In the genomic region with DNA sequence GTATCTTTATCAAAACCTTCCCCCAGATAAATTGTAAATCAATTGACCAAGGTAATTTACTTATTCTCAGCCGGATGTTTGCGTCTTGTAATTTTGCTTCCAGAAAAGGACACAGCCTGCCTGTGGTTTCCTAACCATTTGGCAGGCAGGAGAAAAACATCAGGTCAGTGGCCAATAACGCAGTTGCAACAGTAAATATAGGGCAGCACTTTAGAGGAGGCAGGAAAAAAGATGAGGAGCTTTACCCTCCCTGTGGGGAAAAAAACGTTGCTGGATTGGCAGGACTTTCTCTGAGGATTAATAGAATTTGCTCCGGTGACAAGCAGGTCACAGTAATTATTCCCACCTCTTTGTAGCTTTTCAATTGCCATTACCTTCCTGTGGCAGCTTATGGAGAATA, we compare ENCODE assay signal across 15 cellular contexts.
DNase-seq lines count a peak whose midpoint lies in the region; ATAC-seq and TF ChIP-seq lines count a peak whose summit lies in the region.
"Had no signal": no experiment of that assay in that cellular context is flagged by ENCODE, and none has a peak within 500 bp of the region (broad histone marks: within the 10 kb centered on the region; RNA-seq: fewer than 3 reads in every experiment).

No MANE protein-coding gene starts in this region.

- intact Hi-C loops in CD14-positive monocyte (cut with micrococcal nuclease) = no loop called here

- no peak overlapping the region for H3K27ac Mint-ChIP-seq in CD14-positive monocyte
- H3K27ac Mint-ChIP-seq: CD4-positive, alpha-beta T cell; GM23338 had no signal

- no peak for ATAC-seq in HG03378 (IDR thresholded peaks at IDR 0.05; ENCODE audit: unreplicated experiment)

- no peak overlapping the region for H3K4me3 ChIP-seq in fibroblast of villous mesenchyme (ENCODE audit: low read depth, low read length)
- H3K4me3 ChIP-seq: GM23338 had no signal

- H3K36me3 Mint-ChIP-seq in CD14-positive monocyte = no peaks in the 10 kb centered on the region

- TF ChIP-seq CTCF in fibroblast of villous mesenchyme (IDR thresholded peaks at IDR 0.05; ENCODE audit: insufficient read depth, low read depth, low read length) (no peak), CD14-positive monocyte (IDR thresholded peaks at IDR 0.05) (no peak)

- DNase-seq in Ammon's horn (ENCODE audit: low spot score) = peak; percentile 17
- peak; percentile 32 for DNase-seq in NCI-H446 treated with DMSO at 0.1 percent for 48 hours (lab: John Stamatoyannopoulos, UW)
- peak; percentile 2 for DNase-seq in fibroblast of villous mesenchyme (ENCODE audit: low read depth)
- peak; percentile 46 for DNase-seq in myocyte (ENCODE audit: low read depth)
- DNase-seq in activated naive CD4-positive, alpha-beta T cell treated with Interleukin-2 at 50 U/mL for 16 hours = no peak
- DNase-seq in activated CD8-positive, alpha-beta memory T cell treated with anti-CD3 and anti-CD28 coated beads, Interleukin-2, amount 50 U/mL, for 4 hours = no peak
- no peak for DNase-seq in CD14-positive monocyte (ENCODE audit: low spot score)
- DNase-seq: 8988T; BE2C; Caco-2; CD4-positive, alpha-beta T cell; GDM1; HCEC 1CT had no signal

- H3K27me3 Mint-ChIP-seq in CD14-positive monocyte (ENCODE audit: low read depth in 3 of 3) = peaks cover 0 to 1% (median 0%) of the 10 kb centered on the region in 3 donors
- H3K27me3 Mint-ChIP-seq: CD4-positive, alpha-beta T cell had no signal

- H3K9me3 Mint-ChIP-seq in CD14-positive monocyte = peaks cover 0 to 6% (median 2%) of the 10 kb centered on the region in 7 donors

- H3K4me3 Mint-ChIP-seq in CD14-positive monocyte = no peak overlapping the region
- H3K4me3 Mint-ChIP-seq: CD4-positive, alpha-beta T cell; GM23338 had no signal

- no peaks in the 10 kb centered on the region for H3K4me1 Mint-ChIP-seq in CD14-positive monocyte
- H3K4me1 Mint-ChIP-seq: GM23338 had no signal

Comparison
In these comparisons a context has a peak if more than half of its experiments do, and no peak if none do; other contexts are left out.
1. DNase-seq: peak in Ammon's horn (single experiment), NCI-H446 treated with DMSO at 0.1 percent for 48 hours (single experiment), fibroblast of villous mesenchyme (single experiment) and myocyte (single experiment); none in activated naive CD4-positive, alpha-beta T cell treated with Interleukin-2 at 50 U/mL for 16 hours (single experiment), activated CD8-positive, alpha-beta memory T cell treated with anti-CD3 and anti-CD28 coated beads, Interleukin-2, amount 50 U/mL, for 4 hours (single experiment) and CD14-positive monocyte (single experiment).